25 cellular contexts compared by ENCODE assay signal in the genomic region with DNA sequence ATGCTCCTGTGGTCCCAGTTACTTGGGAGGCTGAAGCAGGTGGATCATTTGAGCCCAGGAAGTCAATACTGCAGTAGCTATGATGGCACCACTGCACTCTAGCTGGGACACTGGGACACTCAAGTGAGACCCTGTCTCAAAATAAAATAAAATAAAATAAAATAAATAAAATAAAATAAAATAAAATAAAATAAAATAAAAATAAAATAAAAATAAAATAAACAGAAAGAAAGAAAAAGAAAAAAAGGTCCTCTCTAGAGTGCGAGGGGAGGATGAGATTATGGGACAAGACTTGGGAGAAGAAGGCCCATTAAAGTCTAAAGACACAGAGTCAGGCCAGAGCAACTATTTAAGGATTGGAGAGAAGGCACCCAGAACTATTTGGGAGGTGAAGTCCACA.
DNase-seq lines count a peak whose midpoint lies in the region; ATAC-seq and TF ChIP-seq lines count a peak whose summit lies in the region.
"Had no signal": no experiment of that assay in that cellular context is flagged by ENCODE, and none has a peak within 500 bp of the region (broad histone marks: within the 10 kb centered on the region; RNA-seq: fewer than 3 reads in every experiment).

No MANE protein-coding gene starts in this region.

- no peaks in the 10 kb centered on the region for H3K36me3 Mint-ChIP-seq in WTC11
- H3K36me3 Mint-ChIP-seq: CD14-positive monocyte; CD4-positive, alpha-beta memory T cell; CD4-positive, CD25-positive, alpha-beta regulatory T cell; CD8-positive, alpha-beta T cell had no signal

- peaks cover 5% of the 10 kb centered on the region for H3K4me1 Mint-ChIP-seq in WTC11
- H3K4me1 Mint-ChIP-seq: B cell; CD14-positive monocyte; CD4-positive, alpha-beta memory T cell; CD4-positive, CD25-positive, alpha-beta regulatory T cell; CD8-positive, alpha-beta memory T cell had no signal

- no peak overlapping the region for H3K27ac Mint-ChIP-seq in WTC11
- H3K27ac Mint-ChIP-seq: B cell; CD14-positive monocyte; CD4-positive, alpha-beta memory T cell; CD4-positive, alpha-beta T cell; CD4-positive, CD25-positive, alpha-beta regulatory T cell; CD8-positive, alpha-beta T cell had no signal

- CTCF ChIA-PET in WTC11 (lab: Charles Lee): no interaction called here

- H3K4me3 Mint-ChIP-seq in WTC11: no peak overlapping the region
- H3K4me3 Mint-ChIP-seq: B cell; CD14-positive monocyte; CD4-positive, alpha-beta memory T cell; CD4-positive, alpha-beta T cell; CD4-positive, CD25-positive, alpha-beta regulatory T cell; CD8-positive, alpha-beta memory T cell; CD8-positive, alpha-beta T cell had no signal

- peaks cover 6% of the 10 kb centered on the region; the same call in 1 of the 2 replicates for H3K9me3 Mint-ChIP-seq in WTC11
- H3K9me3 Mint-ChIP-seq: CD4-positive, alpha-beta T cell; CD8-positive, alpha-beta T cell had no signal

- no peak for TF ChIP-seq CTCF in WTC11 (IDR thresholded peaks at IDR 0.05)

- H3K27me3 Mint-ChIP-seq in WTC11 (ENCODE audit: low read depth): peaks cover 20% of the 10 kb centered on the region
- H3K27me3 Mint-ChIP-seq: CD4-positive, CD25-positive, alpha-beta regulatory T cell had no signal

- ATAC-seq in WTC11: no peak
- ATAC-seq in HG02973 (IDR thresholded peaks at IDR 0.05; ENCODE audit: unreplicated experiment): no peak
- ATAC-seq: A549; CD8-positive, alpha-beta T cell had no signal

- POLR2A ChIA-PET in WTC11 (lab: Charles Lee): no interaction called here

- DNase-seq in WTC11 (ENCODE audit: low spot score): no peak
- DNase-seq: 8988T; ACHN; AML-193; BE2C; C1 segment of cervical spinal cord; Caco-2; Calu3; CD4-positive, alpha-beta memory T cell; CD4-positive, alpha-beta T cell; CD4-positive, CD25-positive, alpha-beta regulatory T cell; CD8-positive, alpha-beta memory T cell; CD8-positive, alpha-beta T cell; COR-L47; DMS 273 treated with DMSO at 0.1 percent for 48 hours; DMS153; DMS53; DMS79; DMS79 treated with DMSO at 0.1 percent for 48 hours; DND-41; EL had no signal

TF ChIP-seq in WTC11, 78 proteins besides CTCF, POLR2A, EP300 and RAD21:
- TF ChIP-seq HMGA2 (CRISPR knock-in tag; IDR thresholded peaks at IDR 0.05): peak; percentile 95
- TF ChIP-seq, protein P1, sequence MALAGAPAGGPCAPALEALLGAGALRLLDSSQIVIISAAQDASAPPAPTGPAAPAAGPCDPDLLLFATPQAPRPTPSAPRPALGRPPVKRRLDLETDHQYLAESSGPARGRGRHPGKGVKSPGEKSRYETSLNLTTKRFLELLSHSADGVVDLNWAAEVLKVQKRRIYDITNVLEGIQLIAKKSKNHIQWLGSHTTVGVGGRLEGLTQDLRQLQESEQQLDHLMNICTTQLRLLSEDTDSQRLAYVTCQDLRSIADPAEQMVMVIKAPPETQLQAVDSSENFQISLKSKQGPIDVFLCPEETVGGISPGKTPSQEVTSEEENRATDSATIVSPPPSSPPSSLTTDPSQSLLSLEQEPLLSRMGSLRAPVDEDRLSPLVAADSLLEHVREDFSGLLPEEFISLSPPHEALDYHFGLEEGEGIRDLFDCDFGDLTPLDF (CRISPR knock-in tag; IDR thresholded peaks at IDR 0.05): no peak
